ENCODE assay signal across 27 cellular contexts in genomic region chr7:132226626-132227290, GRCh38.
"Had no signal": no experiment of that assay in that cellular context is flagged by ENCODE, and none has a peak within 500 bp of the region (broad histone marks: within the 10 kb centered on the region; RNA-seq: fewer than 3 reads in every experiment).

No MANE protein-coding gene starts in this region.

- H3K27me3 ChIP-seq: ascending aorta, body of pancreas had no signal

- H3K9me3 ChIP-seq: ascending aorta, body of pancreas had no signal

- H3K4me3 ChIP-seq: ascending aorta, body of pancreas had no signal

- H3K4me1 Mint-ChIP-seq: activated CD4-positive, alpha-beta memory T cell treated with anti-CD3 and anti-CD28 coated beads, Interleukin-2, amount 10 ng/mL, durations not matched to agents 7 days and 5 days; activated CD4-positive, alpha-beta T cell treated with anti-CD3 and anti-CD28 coated beads, Interleukin-2, amount 10 ng/mL, durations not matched to agents 7 days and 5 days; activated naive CD8-positive, alpha-beta T cell treated with anti-CD3 and anti-CD28 coated beads, Interleukin-2, amount 50 U/mL, for 24 hours had no signal

- H3K27ac Mint-ChIP-seq: activated CD4-positive, alpha-beta memory T cell treated with anti-CD3 and anti-CD28 coated beads, Interleukin-2, amount 10 ng/mL, durations not matched to agents 7 days and 5 days; activated CD4-positive, alpha-beta T cell treated with anti-CD3 and anti-CD28 coated beads, Interleukin-2, amount 10 ng/mL, durations not matched to agents 7 days and 5 days; activated naive CD4-positive, alpha-beta T cell treated with anti-CD3 and anti-CD28 coated beads, Interleukin-2, amount 50 U/mL, for 72 hours; activated naive CD8-positive, alpha-beta T cell treated with anti-CD3 and anti-CD28 coated beads, Interleukin-2, amount 50 U/mL, for 24 hours; T-helper 1 cell treated with Interleukin-12 subunit alpha and Interleukin-12 subunit beta and Interleukin-4 antibody, amounts not matched to agents 30 μg/mL and 1 μg/mL, for 36 hours had no signal

- ATAC-seq: activated naive CD4-positive, alpha-beta T cell treated with anti-CD3 and anti-CD28 coated beads, Interleukin-2, amount 50 U/mL, for 72 hours; activated naive CD8-positive, alpha-beta T cell treated with anti-CD3 and anti-CD28 coated beads, Interleukin-2, amount 50 U/mL, for 24 hours; body of pancreas; Panc1 had no signal

- H3K27ac ChIP-seq: ascending aorta, body of pancreas had no signal

- H3K4me3 Mint-ChIP-seq: activated CD4-positive, alpha-beta memory T cell treated with anti-CD3 and anti-CD28 coated beads, Interleukin-2, amount 10 ng/mL, durations not matched to agents 7 days and 5 days; activated CD4-positive, alpha-beta T cell treated with anti-CD3 and anti-CD28 coated beads, Interleukin-2, amount 10 ng/mL, durations not matched to agents 7 days and 5 days; activated naive CD8-positive, alpha-beta T cell treated with anti-CD3 and anti-CD28 coated beads, Interleukin-2, amount 50 U/mL, for 24 hours; T-helper 1 cell treated with Interleukin-12 subunit alpha and Interleukin-12 subunit beta and Interleukin-4 antibody, amounts not matched to agents 30 μg/mL and 1 μg/mL, for 36 hours had no signal

- H3K4me1 ChIP-seq: ascending aorta, body of pancreas had no signal

- H3K36me3 Mint-ChIP-seq: activated naive CD4-positive, alpha-beta T cell treated with anti-CD3 and anti-CD28 coated beads, Interleukin-2, amount 50 U/mL, for 72 hours had no signal

- DNase-seq: activated CD4-positive, alpha-beta memory T cell treated with anti-CD3 and anti-CD28 coated beads, Interleukin-2, amount 10 ng/mL, durations not matched to agents 7 days and 5 days; activated CD4-positive, alpha-beta T cell treated with anti-CD3 and anti-CD28 coated beads, Interleukin-2, amount 10 ng/mL, durations not matched to agents 7 days and 5 days; activated CD4-positive, CD25-positive, alpha-beta regulatory T cell; activated CD8-positive, alpha-beta memory T cell treated with anti-CD3 and anti-CD28 coated beads, Interleukin-2, amount 50 U/mL, for 48 hours; activated naive CD4-positive, alpha-beta T cell treated with Interleukin-2 at 50 U/mL for 16 hours; activated naive CD8-positive, alpha-beta T cell treated with anti-CD3 and anti-CD28 coated beads, Interleukin-2, amount 50 U/mL, for 24 hours; activated T-cell treated with anti-CD3 and anti-CD28 coated beads, Interleukin-2, amount 50 U/mL, for 1 hour; amniotic stem cell; body of pancreas; Kasumi-1; KBM-7; NCI-H1105 treated with DMSO at 0.1 percent for 48 hours; NCI-H1436 treated with DMSO at 0.1 percent for 48 hours; NCI-H187; NCI-H2081; NCI-H2171; NCI-H2227 treated with DMSO at 0.1 percent for 48 hours; NCI-H446 treated with DMSO at 0.1 percent for 48 hours; NCI-H774; NK-92 treated with Interleukin-12 subunit alpha and Interleukin-12 subunit beta, amount 100 ng/mL, for 24 hours; OCI-M1; RPMI8226; SHP77 had no signal

- H3K9me3 Mint-ChIP-seq: activated CD4-positive, alpha-beta memory T cell treated with anti-CD3 and anti-CD28 coated beads, Interleukin-2, amount 10 ng/mL, durations not matched to agents 7 days and 5 days; activated CD4-positive, alpha-beta T cell treated with anti-CD3 and anti-CD28 coated beads, Interleukin-2, amount 10 ng/mL, durations not matched to agents 7 days and 5 days; activated naive CD4-positive, alpha-beta T cell treated with anti-CD3 and anti-CD28 coated beads, Interleukin-2, amount 50 U/mL, for 72 hours; activated naive CD8-positive, alpha-beta T cell treated with anti-CD3 and anti-CD28 coated beads, Interleukin-2, amount 50 U/mL, for 24 hours; T-helper 1 cell treated with Interleukin-12 subunit alpha and Interleukin-12 subunit beta and Interleukin-4 antibody, amounts not matched to agents 30 μg/mL and 1 μg/mL, for 36 hours had no signal

- H3K27me3 Mint-ChIP-seq: activated CD4-positive, alpha-beta memory T cell treated with anti-CD3 and anti-CD28 coated beads, Interleukin-2, amount 10 ng/mL, durations not matched to agents 7 days and 5 days; activated CD4-positive, alpha-beta T cell treated with anti-CD3 and anti-CD28 coated beads, Interleukin-2, amount 10 ng/mL, durations not matched to agents 7 days and 5 days had no signal
